ENCODE assay signal across 8 cellular contexts in the genomic region with DNA sequence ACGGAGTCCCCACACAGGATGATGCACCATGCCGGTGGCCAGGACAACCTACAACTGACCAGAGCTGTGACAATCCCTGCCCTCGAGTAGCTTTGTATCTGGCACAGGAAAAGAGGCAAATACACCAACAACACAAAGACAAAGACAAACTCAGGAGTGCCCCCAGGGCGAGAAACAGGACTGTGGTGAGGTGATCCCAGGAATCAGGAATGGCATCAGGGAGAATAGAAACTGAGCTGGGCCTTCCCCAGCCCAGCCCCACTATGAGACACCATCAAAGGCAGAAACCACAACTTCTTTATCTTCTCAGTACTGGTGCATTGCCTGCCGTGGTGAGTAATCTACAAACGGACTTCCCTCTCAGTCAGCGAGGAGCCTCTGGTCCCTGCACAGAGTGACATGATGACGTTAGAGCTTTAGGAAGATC.
A peak's percentile ranks its signal among the peaks of the same experiment; 100 is the strongest.
DNase-seq lines count a peak whose midpoint lies in the region; ATAC-seq and TF ChIP-seq lines count a peak whose summit lies in the region.

No MANE protein-coding gene starts in this region.

- no peaks in the 10 kb centered on the region for H3K36me3 Mint-ChIP-seq in activated CD8-positive, alpha-beta T cell treated with anti-CD3 and anti-CD28 coated beads for 36 hours (ENCODE audit: low read depth)
- H3K36me3 Mint-ChIP-seq in naive thymus-derived CD8-positive, alpha-beta T cell = no peaks in the 10 kb centered on the region

- TF ChIP-seq CTCF in GM12865 (IDR thresholded peaks at IDR 0.05; ENCODE audit: insufficient read depth, low read depth, low read length, missing control alignments) = no peak
- TF ChIP-seq CTCF in activated CD8-positive, alpha-beta T cell treated with anti-CD3 and anti-CD28 coated beads for 36 hours (IDR thresholded peaks at IDR 0.05) = no peak

- H3K4me3 ChIP-seq in GM12865 (ENCODE audit: low read depth, low read length) = no peak overlapping the region

- ATAC-seq in activated CD8-positive, alpha-beta T cell treated with anti-CD3 and anti-CD28 coated beads for 36 hours = peak; percentile 96
- ATAC-seq in naive thymus-derived CD8-positive, alpha-beta T cell = peak; percentile 75 to 76
- ATAC-seq in HG02970 (IDR thresholded peaks at IDR 0.05; ENCODE audit: low FRiP score, unreplicated experiment) (no peak), GM19023 (IDR thresholded peaks at IDR 0.05; ENCODE audit: unreplicated experiment) (no peak)

- no peaks in the 10 kb centered on the region for H3K9me3 Mint-ChIP-seq in activated CD8-positive, alpha-beta T cell treated with anti-CD3 and anti-CD28 coated beads for 36 hours
- H3K9me3 Mint-ChIP-seq in naive thymus-derived CD8-positive, alpha-beta T cell = no peaks in the 10 kb centered on the region

- H3K4me1 Mint-ChIP-seq in activated CD8-positive, alpha-beta T cell treated with anti-CD3 and anti-CD28 coated beads for 36 hours (ENCODE audit: low read depth) = peaks cover 15% of the 10 kb centered on the region
- H3K4me1 Mint-ChIP-seq in naive thymus-derived CD8-positive, alpha-beta T cell = peaks cover 11 to 16% (median 12%) of the 10 kb centered on the region in 4 donors

- intact Hi-C loops in activated CD8-positive, alpha-beta T cell treated with anti-CD3 and anti-CD28 coated beads for 36 hours (cut with micrococcal nuclease) = no loop called here

- CTCF ChIA-PET in activated CD8-positive, alpha-beta T cell treated with anti-CD3 and anti-CD28 coated beads for 36 hours (lab: Charles Lee) = interaction anchor here (1.5 kb wide), 1 partner anchor 11 kb away, joined by 3 read pairs; no protein-coding TSS in a partner anchor

- peak overlapping the region; percentile 51 for H3K27ac Mint-ChIP-seq in activated CD8-positive, alpha-beta T cell treated with anti-CD3 and anti-CD28 coated beads for 36 hours
- peak overlapping the region in 5 of 10 donors; percentile 9 to 69 (median 22) for H3K27ac Mint-ChIP-seq in naive thymus-derived CD8-positive, alpha-beta T cell

- no peaks in the 10 kb centered on the region for H3K27me3 Mint-ChIP-seq in activated CD8-positive, alpha-beta T cell treated with anti-CD3 and anti-CD28 coated beads for 36 hours
- H3K27me3 Mint-ChIP-seq in naive thymus-derived CD8-positive, alpha-beta T cell = no peaks in the 10 kb centered on the region

- no peak overlapping the region for H3K4me3 Mint-ChIP-seq in activated CD8-positive, alpha-beta T cell treated with anti-CD3 and anti-CD28 coated beads for 36 hours
- H3K4me3 Mint-ChIP-seq in naive thymus-derived CD8-positive, alpha-beta T cell = peak overlapping the region in 2 of 10 donors; percentile 10 to 44

- POLR2A ChIA-PET in activated CD8-positive, alpha-beta T cell treated with anti-CD3 and anti-CD28 coated beads for 36 hours (lab: Charles Lee) = no interaction called here
- POLR2A ChIA-PET in naive thymus-derived CD8-positive, alpha-beta T cell (lab: Charles Lee) = no interaction called here

- DNase-seq in GM12865 (ENCODE audit: low read depth) = peak; percentile 16
- peak; percentile 90 to 93 for DNase-seq in Kasumi-1 (lab: John Stamatoyannopoulos, UW)
- peak; percentile 43 for DNase-seq in activated CD8-positive, alpha-beta T cell treated with anti-CD3 and anti-CD28 coated beads for 36 hours
- DNase-seq in naive thymus-derived CD8-positive, alpha-beta T cell = no peak
- DNase-seq in effector CD4-positive, alpha-beta T cell = no peak
- DNase-seq in activated gamma-delta T cell treated with Interleukin-2 at 50 U/mL for 16 hours = no peak

Comparison
In these comparisons a context has a peak if more than half of its experiments do, and no peak if none do; other contexts are left out.
1. DNase-seq: peak in GM12865 (single experiment), Kasumi-1 (2 of 2) and activated CD8-positive, alpha-beta T cell treated with anti-CD3 and anti-CD28 coated beads for 36 hours (single experiment); none in naive thymus-derived CD8-positive, alpha-beta T cell (0 of 10), effector CD4-positive, alpha-beta T cell (single experiment) and activated gamma-delta T cell treated with Interleukin-2 at 50 U/mL for 16 hours (single experiment).
2. ATAC-seq: peak in activated CD8-positive, alpha-beta T cell treated with anti-CD3 and anti-CD28 coated beads for 36 hours (single experiment) and naive thymus-derived CD8-positive, alpha-beta T cell (2 of 2); none in HG02970 (single experiment) and GM19023 (single experiment).